ENCODE assay signal across 25 cellular contexts in genomic region chr2:170492010-170492409, GRCh38.
"Had no signal": no experiment of that assay in that cellular context is flagged by ENCODE, and none has a peak within 500 bp of the region (broad histone marks: within the 10 kb centered on the region; RNA-seq: fewer than 3 reads in every experiment).

No MANE protein-coding gene starts in this region.

- H3K9me3 ChIP-seq: ascending aorta, esophagus squamous epithelium, left lung, lower lobe of right lung, neutrophil, testis, transverse colon had no signal

- H3K36me3 ChIP-seq: ascending aorta, esophagus squamous epithelium, left lung, lower lobe of right lung, neutrophil, transverse colon had no signal

- H3K27me3 Mint-ChIP-seq: brain had no signal

- H3K27ac ChIP-seq: ascending aorta, left lung, lower lobe of right lung, neutrophil, testis, transverse colon had no signal

- H3K27ac Mint-ChIP-seq: activated B cell treated with CpG ODN at 0.5 μM for 24 hours; activated CD8-positive, alpha-beta T cell treated with anti-CD3 and anti-CD28 coated beads for 36 hours; activated naive CD8-positive, alpha-beta T cell; activated T-cell treated with anti-CD3 and anti-CD28 coated beads, Interleukin-2, amount 50 U/mL, for 72 hours; brain; effector memory CD8-positive, alpha-beta T cell; naive B cell; nephron progenitor cell; progenitor cell of endocrine pancreas; T-cell had no signal

- ATAC-seq: activated CD8-positive, alpha-beta T cell treated with anti-CD3 and anti-CD28 coated beads for 36 hours; activated T-cell treated with anti-CD3 and anti-CD28 coated beads, Interleukin-2, amount 50 U/mL, for 72 hours; effector memory CD8-positive, alpha-beta T cell; left lung; lower lobe of right lung; right cardiac atrium; T-cell had no signal

- H3K4me1 Mint-ChIP-seq: activated B cell treated with CpG ODN at 0.5 μM for 24 hours, brain, naive B cell, T-cell had no signal

- H3K27me3 ChIP-seq: ascending aorta, left lung, testis, transverse colon had no signal

- H3K4me1 ChIP-seq: ascending aorta, left lung, lower lobe of right lung, testis, transverse colon had no signal

- H3K9me3 Mint-ChIP-seq: activated B cell treated with CpG ODN at 0.5 μM for 24 hours; activated CD8-positive, alpha-beta T cell treated with anti-CD3 and anti-CD28 coated beads for 36 hours; activated T-cell treated with anti-CD3 and anti-CD28 coated beads, Interleukin-2, amount 50 U/mL, for 72 hours; effector memory CD8-positive, alpha-beta T cell; nephron progenitor cell; T-cell had no signal

- H3K36me3 Mint-ChIP-seq: activated naive CD8-positive, alpha-beta T cell; brain; naive B cell; T-cell had no signal

- H3K4me3 Mint-ChIP-seq: activated B cell treated with CpG ODN at 0.5 μM for 24 hours; activated CD8-positive, alpha-beta T cell treated with anti-CD3 and anti-CD28 coated beads for 36 hours; activated naive CD8-positive, alpha-beta T cell; activated T-cell treated with anti-CD3 and anti-CD28 coated beads, Interleukin-2, amount 50 U/mL, for 72 hours; brain; effector memory CD8-positive, alpha-beta T cell; naive B cell; nephron progenitor cell; T-cell had no signal

- H3K4me3 ChIP-seq: ascending aorta, esophagus squamous epithelium, left lung, lower lobe of right lung, testis, transverse colon had no signal

- DNase-seq: activated B cell treated with CpG ODN at 0.5 μM for 24 hours; activated CD4-positive, alpha-beta T cell treated with anti-CD3 and anti-CD28 coated beads, Interleukin-2, amount 50 U/mL, for 1 hour; activated CD8-positive, alpha-beta T cell treated with anti-CD3 and anti-CD28 coated beads for 36 hours; activated naive CD4-positive, alpha-beta T cell; activated T-cell treated with anti-CD3 and anti-CD28 coated beads, Interleukin-2, amount 50 U/mL, for 72 hours; cortex of kidney; effector memory CD8-positive, alpha-beta T cell; esophagus squamous epithelium; foreskin melanocyte; kidney glomerular epithelial cell; left lung; lower lobe of right lung; naive B cell; nephron progenitor cell; right cardiac atrium; stimulated activated CD4-positive, alpha-beta T cell treated with anti-CD3 and anti-CD28 coated beads, Interleukin-15, amount 100 ng/mL, for 24 hours; stimulated activated naive CD4-positive, alpha-beta T cell; T-cell; testis; transverse colon had no signal
